ENCODE assay signal across 6 cellular contexts in genomic region chr1:11749203-11749689, GRCh38. TPM values are rescaled to one million over a fixed set of nuclear protein-coding genes. Genes with fewer than 3 reads are reported as not detected.
DNase-seq lines count a peak whose midpoint lies in the region; ATAC-seq and TF ChIP-seq lines count a peak whose summit lies in the region.

No MANE protein-coding gene starts in this region.

- H3K27me3 Mint-ChIP-seq in T-helper 2 cell treated with Interferon-gamma antibody and Interleukin-4, amounts not matched to agents 5 μg/mL and 100 μg/mL, for 36 hours (ENCODE audit: low read depth), result no peaks in the 10 kb centered on the region

- DNase-seq in AG08395 (ENCODE audit: low spot score) (peak; percentile 70), H4 (ENCODE audit: low spot score) (peak; percentile 31), fibroblast of the aortic adventitia (ENCODE audit: low read depth) (peak; percentile 11), NCI-H1930 (lab: John Stamatoyannopoulos, UW) (no peak)
- no peak for DNase-seq in T-helper 2 cell treated with Interferon-gamma antibody and Interleukin-4, amounts not matched to agents 5 μg/mL and 100 μg/mL, for 36 hours (ENCODE audit: low spot score)
- DNase-seq in stimulated activated effector memory CD8-positive, alpha-beta T cell treated with anti-CD3 and anti-CD28 coated beads, Interleukin-12 subunit alpha, Interleukin-12 subunit beta, amount 100 ng/mL, for 72 hours (ENCODE audit: low spot score in 2 of 2), result peak in 1 of 2 donors; percentile 21

- H3K4me3 ChIP-seq in fibroblast of the aortic adventitia (ENCODE audit: low read depth, low read length), result no peak overlapping the region

- peaks cover 10% of the 10 kb centered on the region for H3K36me3 Mint-ChIP-seq in T-helper 2 cell treated with Interferon-gamma antibody and Interleukin-4, amounts not matched to agents 5 μg/mL and 100 μg/mL, for 36 hours (ENCODE audit: low read depth)
- H3K36me3 Mint-ChIP-seq in stimulated activated effector memory CD8-positive, alpha-beta T cell treated with anti-CD3 and anti-CD28 coated beads, Interleukin-12 subunit alpha, Interleukin-12 subunit beta, amount 100 ng/mL, for 72 hours, result no peaks in the 10 kb centered on the region

- H3K9me3 Mint-ChIP-seq in T-helper 2 cell treated with Interferon-gamma antibody and Interleukin-4, amounts not matched to agents 5 μg/mL and 100 μg/mL, for 36 hours, result no peaks in the 10 kb centered on the region
- no peaks in the 10 kb centered on the region for H3K9me3 Mint-ChIP-seq in stimulated activated effector memory CD8-positive, alpha-beta T cell treated with anti-CD3 and anti-CD28 coated beads, Interleukin-12 subunit alpha, Interleukin-12 subunit beta, amount 100 ng/mL, for 72 hours

- TF ChIP-seq CTCF in fibroblast of the aortic adventitia (IDR thresholded peaks at IDR 0.05; ENCODE audit: insufficient read depth, low read length), result peak; percentile 41

- peak; percentile 87 for ATAC-seq in stimulated activated effector memory CD8-positive, alpha-beta T cell treated with anti-CD3 and anti-CD28 coated beads, Interleukin-12 subunit alpha, Interleukin-12 subunit beta, amount 100 ng/mL, for 72 hours

- peak overlapping the region; percentile 80 for H3K27ac Mint-ChIP-seq in T-helper 2 cell treated with Interferon-gamma antibody and Interleukin-4, amounts not matched to agents 5 μg/mL and 100 μg/mL, for 36 hours
- H3K27ac Mint-ChIP-seq in stimulated activated effector memory CD8-positive, alpha-beta T cell treated with anti-CD3 and anti-CD28 coated beads, Interleukin-12 subunit alpha, Interleukin-12 subunit beta, amount 100 ng/mL, for 72 hours, result peak overlapping the region; percentile 97

- H3K4me1 Mint-ChIP-seq in T-helper 2 cell treated with Interferon-gamma antibody and Interleukin-4, amounts not matched to agents 5 μg/mL and 100 μg/mL, for 36 hours (ENCODE audit: low read depth), result peaks cover 12% of the 10 kb centered on the region
- peaks cover 40% of the 10 kb centered on the region for H3K4me1 Mint-ChIP-seq in stimulated activated effector memory CD8-positive, alpha-beta T cell treated with anti-CD3 and anti-CD28 coated beads, Interleukin-12 subunit alpha, Interleukin-12 subunit beta, amount 100 ng/mL, for 72 hours

- H3K4me3 Mint-ChIP-seq in T-helper 2 cell treated with Interferon-gamma antibody and Interleukin-4, amounts not matched to agents 5 μg/mL and 100 μg/mL, for 36 hours, result no peak overlapping the region
- peak overlapping the region; percentile 31 for H3K4me3 Mint-ChIP-seq in stimulated activated effector memory CD8-positive, alpha-beta T cell treated with anti-CD3 and anti-CD28 coated beads, Interleukin-12 subunit alpha, Interleukin-12 subunit beta, amount 100 ng/mL, for 72 hours

RNA-seq across cellular contexts. Expression of gene C1orf167, which starts 12.7 kb away (rescaled TPM):
- total RNA-seq in H4 (2014; rRNA removed; shearing (Covaris generic)), result not detected in 2 replicates
- total RNA-seq in fibroblast of the aortic adventitia (ENCODE audit: low replicate concordance), result 0.36 TPM in 1 of 2 replicates, not detected in the other

RNA-seq across cellular contexts. Expression of gene AGTRAP, which starts 13.3 kb away (rescaled TPM):
- 65.1 and 74.0 TPM in 2 replicates for total RNA-seq in H4 (2014; rRNA removed; shearing (Covaris generic))
- 15.0 and 49.4 TPM in 2 replicates for total RNA-seq in fibroblast of the aortic adventitia (ENCODE audit: low replicate concordance)

RNA-seq across cellular contexts. Expression of gene MTHFR, which starts 56.5 kb away (rescaled TPM):
- 3.6 and 6.0 TPM in 2 replicates for total RNA-seq in H4 (2014; rRNA removed; shearing (Covaris generic))
- 42.9 and 55.4 TPM in 2 replicates for total RNA-seq in fibroblast of the aortic adventitia (ENCODE audit: low replicate concordance)

RNA-seq across cellular contexts. Expression of gene CLCN6, which starts 56.7 kb away (rescaled TPM):
- 1.8 and 4.4 TPM in 2 replicates for total RNA-seq in H4 (2014; rRNA removed; shearing (Covaris generic))
- 12.6 and 47.8 TPM in 2 replicates for total RNA-seq in fibroblast of the aortic adventitia (ENCODE audit: low replicate concordance)

RNA-seq across cellular contexts. Expression of gene DRAXIN, which starts 57.7 kb away (rescaled TPM):
- total RNA-seq in H4 (2014; rRNA removed; shearing (Covaris generic)), result not detected in 2 replicates
- 2.4 TPM in 1 of 2 replicates, not detected in the other for total RNA-seq in fibroblast of the aortic adventitia (ENCODE audit: low replicate concordance)

Comparison
In these comparisons a context has a peak if more than half of its experiments do, and no peak if none do; other contexts are left out.
1. DNase-seq: peak in AG08395 (single experiment), H4 (single experiment) and fibroblast of the aortic adventitia (single experiment); none in T-helper 2 cell treated with Interferon-gamma antibody and Interleukin-4, amounts not matched to agents 5 μg/mL and 100 μg/mL, for 36 hours (single experiment) and NCI-H1930 (0 of 2).